In the genomic region with DNA sequence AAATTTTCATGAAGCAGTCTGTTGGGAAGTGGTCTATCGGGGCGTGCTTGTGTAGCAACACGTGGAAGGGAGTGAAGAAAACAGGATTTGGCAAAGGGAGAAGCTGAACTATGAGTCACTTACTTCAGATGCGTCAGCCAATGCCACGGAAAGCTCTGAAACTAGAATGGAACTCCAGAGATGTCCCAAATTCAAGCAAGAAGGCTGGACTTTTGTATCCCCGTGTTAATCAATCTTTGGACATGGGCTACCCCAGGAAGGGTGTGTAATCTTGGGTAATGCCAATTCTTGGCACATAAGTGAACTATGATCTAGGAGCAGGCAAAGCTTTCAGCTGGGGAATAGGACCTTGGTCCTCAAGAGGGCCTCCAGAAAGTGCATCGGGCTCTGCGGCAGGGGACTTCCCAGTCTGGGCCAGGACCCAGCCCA, we compare ENCODE assay signal across 10 cellular contexts.
DNase-seq lines count a peak whose midpoint lies in the region; ATAC-seq, FAIRE-seq and TF ChIP-seq lines count a peak whose summit lies in the region.
"Had no signal": no experiment of that assay in that cellular context is flagged by ENCODE, and none has a peak within 500 bp of the region (broad histone marks: within the 10 kb centered on the region; RNA-seq: fewer than 3 reads in every experiment).

No MANE protein-coding gene starts in this region.

- no peak for TF ChIP-seq CTCF in WTC11 (IDR thresholded peaks at IDR 0.05)
- no peak for TF ChIP-seq CTCF in heart left ventricle (IDR thresholded peaks at IDR 0.05)

- CTCF ChIA-PET in WTC11 (lab: Charles Lee), result no interaction called here

- H3K27ac ChIP-seq in heart left ventricle, result peak overlapping the region in 1 of 12 donors; percentile 81

- no peak overlapping the region for H3K4me3 Mint-ChIP-seq in WTC11
- H3K4me3 Mint-ChIP-seq in stimulated activated effector memory CD8-positive, alpha-beta T cell treated with anti-CD3 and anti-CD28 coated beads, Interleukin-12 subunit alpha, Interleukin-12 subunit beta, amount 100 ng/mL, for 72 hours, result peak overlapping the region; percentile 64
- H3K4me3 Mint-ChIP-seq: nephron had no signal

- H3K27ac Mint-ChIP-seq in WTC11, result peak overlapping the region; percentile 75
- H3K27ac Mint-ChIP-seq in stimulated activated effector memory CD8-positive, alpha-beta T cell treated with anti-CD3 and anti-CD28 coated beads, Interleukin-12 subunit alpha, Interleukin-12 subunit beta, amount 100 ng/mL, for 72 hours, result peak overlapping the region; percentile 63
- H3K27ac Mint-ChIP-seq: nephron had no signal

- no peak for FAIRE-seq in H54 (lab: Jason Lieb, UNC)

- peaks cover 54% of the 10 kb centered on the region for H3K4me1 Mint-ChIP-seq in WTC11
- peaks cover 33% of the 10 kb centered on the region for H3K4me1 Mint-ChIP-seq in stimulated activated effector memory CD8-positive, alpha-beta T cell treated with anti-CD3 and anti-CD28 coated beads, Interleukin-12 subunit alpha, Interleukin-12 subunit beta, amount 100 ng/mL, for 72 hours

- peaks cover 0 to 33% (median 0%) of the 10 kb centered on the region in 12 donors for H3K4me1 ChIP-seq in heart left ventricle

- no peaks in the 10 kb centered on the region; the same call in 1 of the 2 replicates for H3K27me3 Mint-ChIP-seq in WTC11 (ENCODE audit: low read depth)

- POLR2A ChIA-PET in WTC11 (lab: Charles Lee), result no interaction called here

- no peak overlapping the region for H3K4me3 ChIP-seq in heart left ventricle

- DNase-seq in H54 (ENCODE audit: insufficient read length, low spot score) (peak; percentile 45), WTC11 (ENCODE audit: low spot score) (no peak), heart left ventricle (no peak), NCI-H82 (lab: John Stamatoyannopoulos, UW) (no peak), amygdala (lab: John Stamatoyannopoulos, UW) (no peak)
- DNase-seq in stimulated activated effector memory CD8-positive, alpha-beta T cell treated with anti-CD3 and anti-CD28 coated beads, Interleukin-12 subunit alpha, Interleukin-12 subunit beta, amount 100 ng/mL, for 72 hours (ENCODE audit: low spot score in 2 of 2), result no peak
- DNase-seq in stimulated activated naive CD4-positive, alpha-beta T cell treated with Interleukin-2 at 50 U/mL for 16 hours (lab: John Stamatoyannopoulos, UW), result no peak
- DNase-seq in stimulated activated CD4-positive, alpha-beta T cell treated with anti-CD3 and anti-CD28 coated beads, Interleukin-4, amount 100 ng/mL, for 24 hours, result no peak

- H3K9me3 ChIP-seq in heart left ventricle, result no peaks in the 10 kb centered on the region

- 65 to 76% (median 71%) methylated on average over 8 of the region's 8 CpGs for WGBS in heart left ventricle, 4 donors

- peaks cover 0 to 3% (median 0%) of the 10 kb centered on the region in 9 donors for H3K27me3 ChIP-seq in heart left ventricle

- no peaks in the 10 kb centered on the region for H3K36me3 Mint-ChIP-seq in WTC11
- H3K36me3 Mint-ChIP-seq in stimulated activated effector memory CD8-positive, alpha-beta T cell treated with anti-CD3 and anti-CD28 coated beads, Interleukin-12 subunit alpha, Interleukin-12 subunit beta, amount 100 ng/mL, for 72 hours, result no peaks in the 10 kb centered on the region

- no peak for ATAC-seq in WTC11
- ATAC-seq in heart left ventricle, result peak in 3 of 4 donors; percentile 37 to 64 (median 38)
- ATAC-seq in stimulated activated effector memory CD8-positive, alpha-beta T cell treated with anti-CD3 and anti-CD28 coated beads, Interleukin-12 subunit alpha, Interleukin-12 subunit beta, amount 100 ng/mL, for 72 hours, result peak; percentile 14
- ATAC-seq: Panc1 had no signal

- intact Hi-C loops in heart left ventricle (cut with DNase I), result no loop called here

- TF ChIP-seq POLR2A in H54 (IDR thresholded peaks at IDR 0.05; ENCODE audit: low read depth, low read length) (no peak), heart left ventricle (IDR thresholded peaks at IDR 0.05) (no peak)

- H3K36me3 ChIP-seq in heart left ventricle, result no peaks in the 10 kb centered on the region

- H3K9me3 Mint-ChIP-seq in WTC11, result peaks cover 3% of the 10 kb centered on the region; the same call in 1 of the 2 replicates
- no peaks in the 10 kb centered on the region for H3K9me3 Mint-ChIP-seq in stimulated activated effector memory CD8-positive, alpha-beta T cell treated with anti-CD3 and anti-CD28 coated beads, Interleukin-12 subunit alpha, Interleukin-12 subunit beta, amount 100 ng/mL, for 72 hours
- H3K9me3 Mint-ChIP-seq: nephron had no signal

TF ChIP-seq in WTC11, 78 proteins besides CTCF, POLR2A, EP300 and RAD21:
- TF ChIP-seq, protein P1, sequence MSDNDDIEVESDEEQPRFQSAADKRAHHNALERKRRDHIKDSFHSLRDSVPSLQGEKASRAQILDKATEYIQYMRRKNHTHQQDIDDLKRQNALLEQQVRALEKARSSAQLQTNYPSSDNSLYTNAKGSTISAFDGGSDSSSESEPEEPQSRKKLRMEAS (CRISPR knock-in tag; IDR thresholded peaks at IDR 0.05), result no peak
- TF ChIP-seq, protein P2, sequence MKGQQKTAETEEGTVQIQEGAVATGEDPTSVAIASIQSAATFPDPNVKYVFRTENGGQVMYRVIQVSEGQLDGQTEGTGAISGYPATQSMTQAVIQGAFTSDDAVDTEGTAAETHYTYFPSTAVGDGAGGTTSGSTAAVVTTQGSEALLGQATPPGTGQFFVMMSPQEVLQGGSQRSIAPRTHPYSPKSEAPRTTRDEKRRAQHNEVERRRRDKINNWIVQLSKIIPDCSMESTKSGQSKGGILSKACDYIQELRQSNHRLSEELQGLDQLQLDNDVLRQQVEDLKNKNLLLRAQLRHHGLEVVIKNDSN (CRISPR knock-in tag; IDR thresholded peaks at IDR 0.05), result no peak
- TF ChIP-seq GABPB1 (CRISPR knock-in tag; IDR thresholded peaks at IDR 0.05) (no peak), TEAD1 (CRISPR knock-in tag; IDR thresholded peaks at IDR 0.05) (no peak), SMAD4 (CRISPR knock-in tag; IDR thresholded peaks at IDR 0.05) (no peak)
- TF ChIP-seq, protein P3, sequence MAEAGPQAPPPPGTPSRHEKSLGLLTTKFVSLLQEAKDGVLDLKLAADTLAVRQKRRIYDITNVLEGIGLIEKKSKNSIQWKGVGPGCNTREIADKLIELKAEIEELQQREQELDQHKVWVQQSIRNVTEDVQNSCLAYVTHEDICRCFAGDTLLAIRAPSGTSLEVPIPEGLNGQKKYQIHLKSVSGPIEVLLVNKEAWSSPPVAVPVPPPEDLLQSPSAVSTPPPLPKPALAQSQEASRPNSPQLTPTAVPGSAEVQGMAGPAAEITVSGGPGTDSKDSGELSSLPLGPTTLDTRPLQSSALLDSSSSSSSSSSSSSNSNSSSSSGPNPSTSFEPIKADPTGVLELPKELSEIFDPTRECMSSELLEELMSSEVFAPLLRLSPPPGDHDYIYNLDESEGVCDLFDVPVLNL (CRISPR knock-in tag; IDR thresholded peaks at IDR 0.05; ENCODE audit: borderline replicate concordance, low read depth), result no peak
- TF ChIP-seq, protein P4, sequence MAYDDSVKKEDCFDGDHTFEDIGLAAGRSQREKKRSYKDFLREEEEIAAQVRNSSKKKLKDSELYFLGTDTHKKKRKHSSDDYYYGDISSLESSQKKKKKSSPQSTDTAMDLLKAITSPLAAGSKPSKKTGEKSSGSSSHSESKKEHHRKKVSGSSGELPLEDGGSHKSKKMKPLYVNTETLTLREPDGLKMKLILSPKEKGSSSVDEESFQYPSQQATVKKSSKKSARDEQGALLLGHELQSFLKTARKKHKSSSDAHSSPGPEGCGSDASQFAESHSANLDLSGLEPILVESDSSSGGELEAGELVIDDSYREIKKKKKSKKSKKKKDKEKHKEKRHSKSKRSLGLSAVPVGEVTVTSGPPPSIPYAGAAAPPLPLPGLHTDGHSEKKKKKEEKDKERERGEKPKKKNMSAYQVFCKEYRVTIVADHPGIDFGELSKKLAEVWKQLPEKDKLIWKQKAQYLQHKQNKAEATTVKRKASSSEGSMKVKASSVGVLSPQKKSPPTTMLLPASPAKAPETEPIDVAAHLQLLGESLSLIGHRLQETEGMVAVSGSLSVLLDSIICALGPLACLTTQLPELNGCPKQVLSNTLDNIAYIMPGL (CRISPR knock-in tag; IDR thresholded peaks at IDR 0.05), result no peak
